8 cellular contexts compared by ENCODE assay signal in the genomic region with DNA sequence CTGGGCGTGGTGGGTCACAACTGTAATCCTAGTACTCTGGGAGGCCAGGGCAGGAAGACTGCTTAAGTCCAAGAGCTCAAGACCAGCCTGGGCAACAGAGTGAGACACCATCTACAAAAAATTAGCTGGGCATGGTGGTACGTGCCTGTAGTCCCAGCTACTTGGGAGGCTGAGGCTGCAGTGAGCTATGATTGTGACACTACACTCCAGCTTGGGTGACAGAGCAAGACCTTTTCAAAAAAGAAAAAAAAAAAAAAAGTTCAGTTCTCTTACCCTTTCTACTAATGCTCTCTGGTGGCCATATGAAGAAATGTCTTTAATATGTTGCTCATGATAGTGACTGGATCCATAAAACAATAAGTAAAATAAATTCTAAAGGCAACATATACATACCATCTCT. TPM values are rescaled to one million over a fixed set of nuclear protein-coding genes. Genes with fewer than 3 reads are reported as not detected.
DNase-seq lines count a peak whose midpoint lies in the region; ATAC-seq and TF ChIP-seq lines count a peak whose summit lies in the region.

No MANE protein-coding gene starts in this region.

- no peak for ATAC-seq in GM19463 (IDR thresholded peaks at IDR 0.05; ENCODE audit: unreplicated experiment)
- no peak for ATAC-seq in GM21619 (IDR thresholded peaks at IDR 0.05; ENCODE audit: unreplicated experiment)

- H3K27me3 ChIP-seq in dorsolateral prefrontal cortex: no peaks in the 10 kb centered on the region
- no peaks in the 10 kb centered on the region for H3K27me3 ChIP-seq in effector memory CD4-positive, alpha-beta T cell (replicated peaks; ENCODE audit: control insufficient read depth, insufficient read depth, low read length, poor library complexity, severe bottlenecking)

- H3K4me3 ChIP-seq in dorsolateral prefrontal cortex: no peak overlapping the region
- H3K4me3 ChIP-seq in effector memory CD4-positive, alpha-beta T cell (ENCODE audit: insufficient read depth, low read depth, low read length, poor library complexity, severe bottlenecking): no peak overlapping the region

- intact Hi-C loops in dorsolateral prefrontal cortex (cut with DNase I): loop anchor here in 1 of 2 donors (5.0 kb wide), 1 partner anchor 88 kb away; a partner anchor contains a TSS

- H3K4me1 ChIP-seq in effector memory CD4-positive, alpha-beta T cell (ENCODE audit: control insufficient read depth, insufficient read depth, low read length, poor library complexity, severe bottlenecking): no peaks in the 10 kb centered on the region

- H3K27ac ChIP-seq in dorsolateral prefrontal cortex: peak overlapping the region in 9 of 59 donors; percentile 2 to 45 (median 29)
- H3K27ac ChIP-seq in effector memory CD4-positive, alpha-beta T cell (ENCODE audit: insufficient read depth, low read length, poor library complexity, severe bottlenecking): no peak overlapping the region

- no peaks in the 10 kb centered on the region for H3K9me3 ChIP-seq in effector memory CD4-positive, alpha-beta T cell (ENCODE audit: control insufficient read depth, low read length)

- DNase-seq in DMS 273 treated with DMSO at 0.1 percent for 48 hours (lab: John Stamatoyannopoulos, UW) (peak; percentile 40), H4 (ENCODE audit: low spot score) (peak; percentile 43), NCI-H82 treated with DMSO at 0.1 percent for 48 hours (lab: John Stamatoyannopoulos, UW; ENCODE audit: unreplicated experiment) (peak; percentile 21), dorsolateral prefrontal cortex (no peak), superior temporal gyrus (ENCODE audit: extremely low spot score) (peak; percentile 63)
- DNase-seq in effector memory CD4-positive, alpha-beta T cell: no peak

- TF ChIP-seq CTCF in dorsolateral prefrontal cortex (IDR thresholded peaks at IDR 0.05 in 54 of 56, conservative IDR thresholded peaks at IDR 0.05 in 2 of 56; ENCODE audit: low read depth in 1 of 56, partially characterized antibody in 56 of 56): peak in 54 of 56 donors; percentile 11 to 70 (median 51)

- H3K36me3 ChIP-seq in effector memory CD4-positive, alpha-beta T cell (ENCODE audit: control insufficient read depth, insufficient read depth, low read length): peaks cover 15% of the 10 kb centered on the region

RNA-seq across cellular contexts. Expression of a gene that starts 14.9 kb away (rescaled TPM):
- total RNA-seq in H4 (2014; rRNA removed; shearing (Covaris generic)): 4.6 and 5.6 TPM in 2 replicates
- total RNA-seq in dorsolateral prefrontal cortex: 10 to 100 TPM in 51 of 120 experiments, 1 to 10 TPM in 69; 6.1 to 14.7 (median 9.7) TPM

RNA-seq across cellular contexts. Expression of a gene that starts 15.0 kb away (rescaled TPM):
- 28.6 and 30.6 TPM in 2 replicates for total RNA-seq in H4 (2014; rRNA removed; shearing (Covaris generic))
- total RNA-seq in dorsolateral prefrontal cortex: 10 to 100 TPM; 11.3 to 32.2 (median 18.9) TPM

RNA-seq across cellular contexts. Expression of a gene that starts 29.3 kb away (rescaled TPM):
- 6.8 and 8.2 TPM in 2 replicates for total RNA-seq in H4 (2014; rRNA removed; shearing (Covaris generic))
- total RNA-seq in dorsolateral prefrontal cortex: 10 to 100 TPM; 14.0 to 30.4 (median 21.6) TPM

Comparison
In these comparisons a context has a peak if more than half of its experiments do, and no peak if none do; other contexts are left out.
1. DNase-seq: peak in DMS 273 treated with DMSO at 0.1 percent for 48 hours (single experiment), H4 (single experiment), NCI-H82 treated with DMSO at 0.1 percent for 48 hours (single experiment) and superior temporal gyrus (single experiment); none in dorsolateral prefrontal cortex (0 of 10) and effector memory CD4-positive, alpha-beta T cell (0 of 3).